ENCODE assay signal across 1 cellular context in the genomic region with DNA sequence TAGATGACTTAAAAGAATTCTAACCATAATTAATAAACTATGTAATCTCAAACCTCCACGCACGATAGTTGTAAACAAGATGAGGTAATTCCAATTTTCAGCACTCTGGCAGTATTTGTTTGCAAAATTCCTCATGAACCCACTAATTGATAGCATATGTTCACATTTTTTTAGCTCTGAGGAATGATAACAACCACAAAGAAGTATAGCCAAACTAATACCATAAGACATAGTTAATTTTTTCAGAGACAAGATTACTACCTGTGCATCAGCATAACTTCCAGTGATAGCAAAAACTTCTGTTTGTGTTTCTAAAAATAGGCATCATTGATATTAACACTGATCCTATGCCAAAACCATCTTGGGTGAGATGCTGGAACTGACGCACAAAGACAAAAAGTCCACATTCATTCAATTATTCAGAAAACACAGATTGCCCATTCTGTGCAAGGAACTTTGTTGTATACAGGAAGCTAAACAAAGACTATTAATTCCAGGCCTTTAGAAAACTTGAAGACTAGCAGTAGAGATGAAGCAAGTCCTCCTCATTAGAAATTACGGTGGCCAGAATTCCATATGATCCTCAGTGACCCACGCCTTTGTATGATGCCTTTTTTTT.
TF ChIP-seq lines count a peak whose summit lies in the region.

No MANE protein-coding gene starts in this region.

TF ChIP-seq in SK-N-SH, 30 proteins besides CTCF, POLR2A, EP300 and RAD21:
- TF ChIP-seq, protein P1, sequence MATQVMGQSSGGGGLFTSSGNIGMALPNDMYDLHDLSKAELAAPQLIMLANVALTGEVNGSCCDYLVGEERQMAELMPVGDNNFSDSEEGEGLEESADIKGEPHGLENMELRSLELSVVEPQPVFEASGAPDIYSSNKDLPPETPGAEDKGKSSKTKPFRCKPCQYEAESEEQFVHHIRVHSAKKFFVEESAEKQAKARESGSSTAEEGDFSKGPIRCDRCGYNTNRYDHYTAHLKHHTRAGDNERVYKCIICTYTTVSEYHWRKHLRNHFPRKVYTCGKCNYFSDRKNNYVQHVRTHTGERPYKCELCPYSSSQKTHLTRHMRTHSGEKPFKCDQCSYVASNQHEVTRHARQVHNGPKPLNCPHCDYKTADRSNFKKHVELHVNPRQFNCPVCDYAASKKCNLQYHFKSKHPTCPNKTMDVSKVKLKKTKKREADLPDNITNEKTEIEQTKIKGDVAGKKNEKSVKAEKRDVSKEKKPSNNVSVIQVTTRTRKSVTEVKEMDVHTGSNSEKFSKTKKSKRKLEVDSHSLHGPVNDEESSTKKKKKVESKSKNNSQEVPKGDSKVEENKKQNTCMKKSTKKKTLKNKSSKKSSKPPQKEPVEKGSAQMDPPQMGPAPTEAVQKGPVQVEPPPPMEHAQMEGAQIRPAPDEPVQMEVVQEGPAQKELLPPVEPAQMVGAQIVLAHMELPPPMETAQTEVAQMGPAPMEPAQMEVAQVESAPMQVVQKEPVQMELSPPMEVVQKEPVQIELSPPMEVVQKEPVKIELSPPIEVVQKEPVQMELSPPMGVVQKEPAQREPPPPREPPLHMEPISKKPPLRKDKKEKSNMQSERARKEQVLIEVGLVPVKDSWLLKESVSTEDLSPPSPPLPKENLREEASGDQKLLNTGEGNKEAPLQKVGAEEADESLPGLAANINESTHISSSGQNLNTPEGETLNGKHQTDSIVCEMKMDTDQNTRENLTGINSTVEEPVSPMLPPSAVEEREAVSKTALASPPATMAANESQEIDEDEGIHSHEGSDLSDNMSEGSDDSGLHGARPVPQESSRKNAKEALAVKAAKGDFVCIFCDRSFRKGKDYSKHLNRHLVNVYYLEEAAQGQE (IDR thresholded peaks at IDR 0.05; ENCODE audit: low read depth, low read length) = no peak
- no peak for TF ChIP-seq GABPA (IDR thresholded peaks at IDR 0.05; ENCODE audit: low read depth)
- TF ChIP-seq, protein P2, sequence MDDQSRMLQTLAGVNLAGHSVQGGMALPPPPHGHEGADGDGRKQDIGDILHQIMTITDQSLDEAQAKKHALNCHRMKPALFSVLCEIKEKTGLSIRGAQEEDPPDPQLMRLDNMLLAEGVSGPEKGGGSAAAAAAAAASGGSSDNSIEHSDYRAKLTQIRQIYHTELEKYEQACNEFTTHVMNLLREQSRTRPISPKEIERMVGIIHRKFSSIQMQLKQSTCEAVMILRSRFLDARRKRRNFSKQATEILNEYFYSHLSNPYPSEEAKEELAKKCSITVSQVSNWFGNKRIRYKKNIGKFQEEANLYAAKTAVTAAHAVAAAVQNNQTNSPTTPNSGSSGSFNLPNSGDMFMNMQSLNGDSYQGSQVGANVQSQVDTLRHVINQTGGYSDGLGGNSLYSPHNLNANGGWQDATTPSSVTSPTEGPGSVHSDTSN (IDR thresholded peaks at IDR 0.05) = peak; percentile 54; the same call in 1 of the 2 replicates
- no peak for TF ChIP-seq RCOR1 (IDR thresholded peaks at IDR 0.05; ENCODE audit: low read length)
- no peak for TF ChIP-seq FOXJ3 (CRISPR knock-in tag; IDR thresholded peaks at IDR 0.05)
- TF ChIP-seq POLR2AphosphoS5 (IDR thresholded peaks at IDR 0.05; ENCODE audit: low read depth, low read length) = no peak
- no peak for TF ChIP-seq RXRA (IDR thresholded peaks at IDR 0.05; ENCODE audit: borderline replicate concordance, low read depth)
- TF ChIP-seq TCF12 (IDR thresholded peaks at IDR 0.05) = peak; percentile 82
- TF ChIP-seq TEAD4 (IDR thresholded peaks at IDR 0.05; ENCODE audit: borderline replicate concordance, insufficient read depth) = peak; percentile 38; the same call in 1 of the 2 replicates
- TF ChIP-seq JUND (IDR thresholded peaks at IDR 0.05) = peak; percentile 28; the same call in 1 of the 2 replicates
- TF ChIP-seq NFIC (IDR thresholded peaks at IDR 0.05; ENCODE audit: borderline replicate concordance) = no peak
- no peak for TF ChIP-seq FOXM1 (IDR thresholded peaks at IDR 0.05; ENCODE audit: low read depth)
TF ChIP-seq in SK-N-SH: peak in this region for 4.
